In the genomic region with DNA sequence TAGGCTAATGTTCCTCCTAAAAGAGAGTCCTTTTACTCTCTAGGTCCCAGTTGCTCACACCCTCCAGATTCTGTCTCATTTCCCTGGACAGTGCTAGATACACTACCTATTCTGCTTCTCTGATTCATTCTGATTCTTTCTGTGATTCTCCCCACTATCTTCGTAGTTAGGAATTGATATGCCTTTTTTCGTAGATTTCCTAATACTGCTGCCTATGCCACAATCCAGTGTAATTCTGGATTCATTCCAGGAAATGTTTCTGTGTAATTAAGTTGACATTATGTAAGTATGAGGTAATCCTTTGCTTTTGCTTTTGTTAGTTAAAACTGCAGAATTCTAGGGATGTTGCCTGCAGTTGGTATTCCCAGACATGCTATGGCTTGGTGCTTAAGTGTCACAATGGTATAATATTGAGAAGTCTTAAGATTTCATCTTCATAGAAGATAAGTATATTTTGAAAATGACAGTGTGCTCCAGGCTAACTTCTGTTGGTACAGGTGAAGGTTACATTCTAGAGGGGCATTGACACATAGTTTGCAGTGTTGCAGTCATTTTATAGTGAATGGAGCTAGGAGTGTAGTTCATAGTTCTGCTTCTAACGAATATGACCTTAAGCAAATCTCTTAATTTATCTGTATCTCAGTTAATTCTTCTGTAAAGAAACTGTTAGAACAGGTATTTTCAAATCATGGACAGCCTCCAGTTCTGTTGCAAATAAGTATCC, we compare ENCODE assay signal across 19 cellular contexts. TPM values are rescaled to one million over a fixed set of nuclear protein-coding genes. Genes with fewer than 3 reads are reported as not detected.
DNase-seq lines count a peak whose midpoint lies in the region; ATAC-seq, FAIRE-seq and TF ChIP-seq lines count a peak whose summit lies in the region.
"Had no signal": no experiment of that assay in that cellular context is flagged by ENCODE, and none has a peak within 500 bp of the region (broad histone marks: within the 10 kb centered on the region; RNA-seq: fewer than 3 reads in every experiment).

No MANE protein-coding gene starts in this region.

- H3K27me3 ChIP-seq in adipocyte (replicated peaks; ENCODE audit: control insufficient read depth, insufficient read depth, low read length): no peaks in the 10 kb centered on the region
- H3K27me3 ChIP-seq in mesenchymal stem cell (ENCODE audit: control insufficient read depth in 1 of 2, insufficient read depth in 1 of 2, low read length in 2 of 2): no peaks in the 10 kb centered on the region
- H3K27me3 ChIP-seq: BLaER1 had no signal

- no peak overlapping the region for H3K4me3 ChIP-seq in adipocyte (ENCODE audit: low read length)
- H3K4me3 ChIP-seq in fibroblast of pulmonary artery (replicated peaks; ENCODE audit: low read depth, low read length): no peak overlapping the region
- H3K4me3 ChIP-seq in mesenchymal stem cell (ENCODE audit: insufficient read depth in 1 of 2, low read depth in 1 of 2, low read length in 2 of 2): no peak overlapping the region
- H3K4me3 ChIP-seq: BLaER1, GM23338, K562 had no signal

- H3K36me3 ChIP-seq in adipocyte (ENCODE audit: control insufficient read depth, insufficient read depth, low read length, severe bottlenecking) (peaks cover 21% of the 10 kb centered on the region), mesenchymal stem cell (ENCODE audit: control insufficient read depth in 1 of 2, insufficient read depth in 2 of 2, low read depth in 1 of 2, low read length in 2 of 2) (peaks cover 0 to 56% of the 10 kb centered on the region in 2 experiments)
- H3K36me3 ChIP-seq: BLaER1 had no signal

- no peak overlapping the region for H4K8ac ChIP-seq in mesenchymal stem cell (ENCODE audit: low read length)

- no peak overlapping the region for H3K9ac ChIP-seq in adipocyte (ENCODE audit: low read length)
- no peak overlapping the region for H3K9ac ChIP-seq in mesenchymal stem cell (ENCODE audit: low read length)
- H3K9ac ChIP-seq: BLaER1, parathyroid adenoma had no signal

- H3K9me3 ChIP-seq in adipocyte (ENCODE audit: control insufficient read depth, low read length) (no peaks in the 10 kb centered on the region), mesenchymal stem cell (ENCODE audit: control insufficient read depth, low read length) (no peaks in the 10 kb centered on the region)
- H3K9me3 ChIP-seq: BLaER1 had no signal

- no peak overlapping the region for H2AK5ac ChIP-seq in mesenchymal stem cell (ENCODE audit: low read length, severe bottlenecking)

- no peak for FAIRE-seq in urothelium cell line (lab: Jason Lieb, UNC)
- FAIRE-seq: K562 had no signal

- H3K4ac ChIP-seq in mesenchymal stem cell (ENCODE audit: low read depth in 1 of 2, low read length in 2 of 2): no peak overlapping the region

- no peak overlapping the region for H3K4me2 ChIP-seq in mesenchymal stem cell (ENCODE audit: low read length, poor library complexity, severe bottlenecking)
- H3K4me2 ChIP-seq: BLaER1, GM23338 had no signal

- no peak overlapping the region for H2BK5ac ChIP-seq in mesenchymal stem cell (ENCODE audit: low read depth, low read length, poor library complexity, severe bottlenecking)

- WGBS in mesenchymal stem cell: 100% methylated on average over 2 of the region's 3 CpGs

- H3K14ac ChIP-seq in mesenchymal stem cell (ENCODE audit: low read length in 2 of 2): no peak overlapping the region

- no peak overlapping the region for H3K27ac ChIP-seq in mesenchymal stem cell (ENCODE audit: low read length, poor library complexity, severe bottlenecking)
- H3K27ac ChIP-seq: BLaER1, HL-60, parathyroid adenoma had no signal

- no peaks in the 10 kb centered on the region for H3K79me1 ChIP-seq in mesenchymal stem cell (replicated peaks; ENCODE audit: low read length, poor library complexity, severe bottlenecking)

- H2BK15ac ChIP-seq in mesenchymal stem cell (ENCODE audit: low read depth, poor library complexity, severe bottlenecking): no peak overlapping the region

- DNase-seq in EH (ENCODE audit: low read depth) (peak; percentile 35), adipocyte (ENCODE audit: low read depth) (peak; percentile 87), fibroblast of pulmonary artery (ENCODE audit: low read depth) (peak; percentile 71), mesenchymal stem cell (peak; percentile 22), hippocampal formation (lab: John Stamatoyannopoulos, UW) (no peak), urothelium cell line (ENCODE audit: low spot score) (no peak)
- DNase-seq in activated CD8-positive, alpha-beta memory T cell treated with anti-CD3 and anti-CD28 coated beads, Interleukin-2, amount 50 U/mL, for 48 hours: no peak
- DNase-seq: activated effector memory CD4-positive, alpha-beta T cell treated with anti-CD3 and anti-CD28 coated beads, Interleukin-2, amount 50 U/mL, for 16 hours; anterior cingulate cortex; DMS 273 treated with DMSO at 0.1 percent for 48 hours; NCI-H526 treated with DMSO at 0.1 percent for 48 hours had no signal

- ATAC-seq in GM19397 (IDR thresholded peaks at IDR 0.05; ENCODE audit: unreplicated experiment): no peak
- ATAC-seq: activated CD4-positive, CD25-positive, alpha-beta regulatory T cell treated with anti-CD3 and anti-CD28 coated beads, Interleukin-2, amount 50 U/mL, for 24 hours; GM23338; K562; stimulated activated effector memory CD8-positive, alpha-beta T cell treated with anti-CD3 and anti-CD28 coated beads, Interleukin-12 subunit alpha, Interleukin-12 subunit beta, amount 100 ng/mL, for 72 hours had no signal

- H3K4me1 ChIP-seq in adipocyte (ENCODE audit: control insufficient read depth, insufficient read depth, low read length): peaks cover 17% of the 10 kb centered on the region
- no peaks in the 10 kb centered on the region for H3K4me1 ChIP-seq in mesenchymal stem cell (ENCODE audit: control insufficient read depth, insufficient read depth, low read depth, low read length)
- H3K4me1 ChIP-seq: BLaER1, parathyroid adenoma had no signal

- TF ChIP-seq CTCF in fibroblast of pulmonary artery (IDR thresholded peaks at IDR 0.05; ENCODE audit: low read length, missing control alignments): no peak

- H2BK12ac ChIP-seq in mesenchymal stem cell (ENCODE audit: low read length in 2 of 2): no peak overlapping the region

- no peak overlapping the region for H3K23ac ChIP-seq in mesenchymal stem cell (ENCODE audit: low read length in 2 of 2)

- H2AFZ ChIP-seq in mesenchymal stem cell (ENCODE audit: low read depth, low read length): no peak overlapping the region
- H2AFZ ChIP-seq: GM23338, parathyroid adenoma had no signal

- no peak overlapping the region for H2BK120ac ChIP-seq in mesenchymal stem cell (ENCODE audit: low read depth, low read length)

- no peak overlapping the region for H3K18ac ChIP-seq in mesenchymal stem cell (ENCODE audit: low read depth in 1 of 2, low read length in 2 of 2)

- H4K91ac ChIP-seq in mesenchymal stem cell (ENCODE audit: low read length): no peak overlapping the region

RNA-seq across cellular contexts. Expression of gene RIOX2, which starts 54.3 kb away (rescaled TPM):
- polyA plus RNA-seq in mesenchymal stem cell (2013, experiment 1 of 2): 24.3 TPM
- polyA plus RNA-seq in mesenchymal stem cell (2013, experiment 2 of 2): 23.7 TPM

Comparison
In these comparisons a context has a peak if more than half of its experiments do, and no peak if none do; other contexts are left out.
1. DNase-seq: peak in EH (single experiment), adipocyte (single experiment), fibroblast of pulmonary artery (single experiment) and mesenchymal stem cell (single experiment); none in hippocampal formation (0 of 2), urothelium cell line (single experiment) and activated CD8-positive, alpha-beta memory T cell treated with anti-CD3 and anti-CD28 coated beads, Interleukin-2, amount 50 U/mL, for 48 hours (single experiment).